ENCODE assay signal across 18 cellular contexts in genomic region chr1:16246961-16247360, GRCh38. TPM values are rescaled to one million over a fixed set of nuclear protein-coding genes. Genes with fewer than 3 reads are reported as not detected.
DNase-seq lines count a peak whose midpoint lies in the region; ATAC-seq and TF ChIP-seq lines count a peak whose summit lies in the region.
"Had no signal": no experiment of that assay in that cellular context is flagged by ENCODE, and none has a peak within 500 bp of the region (broad histone marks: within the 10 kb centered on the region; RNA-seq: fewer than 3 reads in every experiment).

No MANE protein-coding gene starts in this region.

- H3K9me3 Mint-ChIP-seq in activated CD4-positive, alpha-beta memory T cell treated with anti-CD3 and anti-CD28 coated beads for 36 hours: no peaks in the 10 kb centered on the region
- H3K9me3 Mint-ChIP-seq in activated CD4-positive, alpha-beta memory T cell treated with anti-CD3 and anti-CD28 coated beads, Interleukin-2, amount 10 ng/mL, durations not matched to agents 7 days and 5 days: no peaks in the 10 kb centered on the region
- H3K9me3 Mint-ChIP-seq: activated naive CD4-positive, alpha-beta T cell treated with anti-CD3 and anti-CD28 coated beads, Interleukin-2, amount 50 U/mL, for 72 hours; H9; IgD-negative memory B cell; stimulated activated naive CD8-positive, alpha-beta T cell treated with anti-CD3 and anti-CD28 coated beads, Interleukin-15, amount 100 ng/mL, for 72 hours had no signal

- H3K4me1 ChIP-seq in body of pancreas (peaks cover 67% of the 10 kb centered on the region), thyroid gland (peaks cover 32 to 45% of the 10 kb centered on the region in 2 donors)

- peaks cover 6% of the 10 kb centered on the region for H3K36me3 Mint-ChIP-seq in activated CD4-positive, alpha-beta memory T cell treated with anti-CD3 and anti-CD28 coated beads for 36 hours
- peaks cover 18% of the 10 kb centered on the region for H3K36me3 Mint-ChIP-seq in activated CD4-positive, alpha-beta memory T cell treated with anti-CD3 and anti-CD28 coated beads, Interleukin-2, amount 10 ng/mL, durations not matched to agents 7 days and 5 days (ENCODE audit: low read depth)
- H3K36me3 Mint-ChIP-seq: activated naive CD4-positive, alpha-beta T cell treated with anti-CD3 and anti-CD28 coated beads, Interleukin-2, amount 50 U/mL, for 72 hours; IgD-negative memory B cell had no signal

- intact Hi-C loops in activated CD4-positive, alpha-beta memory T cell treated with anti-CD3 and anti-CD28 coated beads for 36 hours (cut with micrococcal nuclease): no loop called here
- intact Hi-C loops in body of pancreas (cut with DNase I): no loop called here
- intact Hi-C loops in left ventricle myocardium superior (cut with micrococcal nuclease): no loop called here
- intact Hi-C loops in thyroid gland (cut with DNase I): loop anchor here (10.0 kb wide), 1 partner anchor 108 kb away; the partner anchor contains the start of gene FBXO42

- no peak for DNase-seq in activated CD4-positive, alpha-beta memory T cell treated with anti-CD3 and anti-CD28 coated beads for 36 hours
- no peak for DNase-seq in activated CD4-positive, alpha-beta memory T cell treated with anti-CD3 and anti-CD28 coated beads, Interleukin-2, amount 10 ng/mL, durations not matched to agents 7 days and 5 days
- no peak for DNase-seq in body of pancreas
- no peak for DNase-seq in left ventricle myocardium superior
- no peak for DNase-seq in thyroid gland
- no peak for DNase-seq in NCI-H1417 treated with DMSO at 0.1 percent for 48 hours (lab: John Stamatoyannopoulos, UW)
- no peak for DNase-seq in stimulated activated CD4-positive, alpha-beta T cell treated with anti-CD3 and anti-CD28 coated beads, Interleukin-1b, Interleukin-23, amount 100 ng/mL, for 48 hours
- no peak for DNase-seq in NCI-H2227 treated with DMSO at 0.1 percent for 48 hours (lab: John Stamatoyannopoulos, UW)
- DNase-seq: central memory CD4-positive, alpha-beta T cell; glutamatergic neuron; H9; mucosa of descending colon; NCI-H1105; stimulated activated CD4-positive, alpha-beta T cell treated with anti-CD3 and anti-CD28 coated beads, Interleukin-12 subunit alpha, Interleukin-12 subunit beta, amount 100 ng/mL, for 4 hours; stimulated activated naive CD8-positive, alpha-beta T cell treated with anti-CD3 and anti-CD28 coated beads, Interleukin-15, amount 100 ng/mL, for 72 hours had no signal

- TF ChIP-seq POLR2A in body of pancreas (IDR thresholded peaks at IDR 0.05) (no peak), thyroid gland (IDR thresholded peaks at IDR 0.05) (no peak)

- H3K9me3 ChIP-seq in body of pancreas: no peaks in the 10 kb centered on the region
- H3K9me3 ChIP-seq in thyroid gland: no peaks in the 10 kb centered on the region
- H3K9me3 ChIP-seq: A549, mucosa of descending colon had no signal

- 79 to 92% methylated on average over 5 of the region's 5 CpGs for WGBS in body of pancreas, 2 donors
- WGBS in thyroid gland, 2 donors: 82 to 86% methylated on average over 5 of the region's 5 CpGs

- ATAC-seq in body of pancreas: no peak
- ATAC-seq in left ventricle myocardium superior: peak; percentile 31
- ATAC-seq: A549; activated naive CD4-positive, alpha-beta T cell treated with anti-CD3 and anti-CD28 coated beads, Interleukin-2, amount 50 U/mL, for 72 hours; mucosa of descending colon; stimulated activated naive CD8-positive, alpha-beta T cell treated with anti-CD3 and anti-CD28 coated beads, Interleukin-15, amount 100 ng/mL, for 72 hours had no signal

- no peaks in the 10 kb centered on the region for H3K27me3 ChIP-seq in body of pancreas
- H3K27me3 ChIP-seq in thyroid gland: no peaks in the 10 kb centered on the region

- no peak overlapping the region for H3K4me3 ChIP-seq in body of pancreas
- no peak overlapping the region for H3K4me3 ChIP-seq in thyroid gland (replicated peaks in 1 of 3)
- H3K4me3 ChIP-seq: A549, mucosa of descending colon had no signal

- no peaks in the 10 kb centered on the region for H3K27me3 Mint-ChIP-seq in activated CD4-positive, alpha-beta memory T cell treated with anti-CD3 and anti-CD28 coated beads for 36 hours
- H3K27me3 Mint-ChIP-seq in activated CD4-positive, alpha-beta memory T cell treated with anti-CD3 and anti-CD28 coated beads, Interleukin-2, amount 10 ng/mL, durations not matched to agents 7 days and 5 days: no peaks in the 10 kb centered on the region
- H3K27me3 Mint-ChIP-seq: IgD-negative memory B cell; stimulated activated naive CD8-positive, alpha-beta T cell treated with anti-CD3 and anti-CD28 coated beads, Interleukin-15, amount 100 ng/mL, for 72 hours had no signal

- peaks cover 0 to 2% of the 10 kb centered on the region in 2 donors for H3K36me3 ChIP-seq in body of pancreas (replicated peaks in 1 of 2; ENCODE audit: insufficient read depth in 1 of 2, low read depth in 2 of 2)
- peaks cover 15 to 20% of the 10 kb centered on the region in 2 donors for H3K36me3 ChIP-seq in thyroid gland

- H3K4me1 Mint-ChIP-seq in activated CD4-positive, alpha-beta memory T cell treated with anti-CD3 and anti-CD28 coated beads for 36 hours (ENCODE audit: low read depth): peaks cover 15% of the 10 kb centered on the region
- H3K4me1 Mint-ChIP-seq in activated CD4-positive, alpha-beta memory T cell treated with anti-CD3 and anti-CD28 coated beads, Interleukin-2, amount 10 ng/mL, durations not matched to agents 7 days and 5 days: peaks cover 16% of the 10 kb centered on the region

- peak overlapping the region; percentile 49 to 87 (median 79) for H3K27ac ChIP-seq in body of pancreas
- H3K27ac ChIP-seq in thyroid gland: peak overlapping the region in 2 of 3 donors; percentile 38 to 83

- H3K4me3 Mint-ChIP-seq in activated CD4-positive, alpha-beta memory T cell treated with anti-CD3 and anti-CD28 coated beads for 36 hours: no peak overlapping the region
- no peak overlapping the region for H3K4me3 Mint-ChIP-seq in activated CD4-positive, alpha-beta memory T cell treated with anti-CD3 and anti-CD28 coated beads, Interleukin-2, amount 10 ng/mL, durations not matched to agents 7 days and 5 days
- H3K4me3 Mint-ChIP-seq: H9; stimulated activated naive CD8-positive, alpha-beta T cell treated with anti-CD3 and anti-CD28 coated beads, Interleukin-15, amount 100 ng/mL, for 72 hours had no signal

- TF ChIP-seq CTCF in body of pancreas (IDR thresholded peaks at IDR 0.05) (no peak), thyroid gland (IDR thresholded peaks at IDR 0.05) (no peak)

- CTCF ChIA-PET in activated CD4-positive, alpha-beta memory T cell treated with anti-CD3 and anti-CD28 coated beads for 36 hours (lab: Charles Lee): interaction anchor here (0.6 to 1.8 kb wide), 5 partner anchors 60 to 174 kb away, joined by 3 to 12 read pairs (median 6); partner anchors contain the start of gene FAM131C
- CTCF ChIA-PET in activated CD4-positive, alpha-beta memory T cell treated with anti-CD3 and anti-CD28 coated beads, Interleukin-2, amount 10 ng/mL, durations not matched to agents 7 days and 5 days (lab: Charles Lee): interaction anchor here (0.8 to 1.7 kb wide), 2 partner anchors 41 to 172 kb away, joined by 3 to 6 read pairs; no protein-coding TSS in a partner anchor

- peak overlapping the region; percentile 19 for H3K27ac Mint-ChIP-seq in activated CD4-positive, alpha-beta memory T cell treated with anti-CD3 and anti-CD28 coated beads for 36 hours
- H3K27ac Mint-ChIP-seq in activated CD4-positive, alpha-beta memory T cell treated with anti-CD3 and anti-CD28 coated beads, Interleukin-2, amount 10 ng/mL, durations not matched to agents 7 days and 5 days: no peak overlapping the region
- H3K27ac Mint-ChIP-seq: H9, IgD-negative memory B cell had no signal

- POLR2A ChIA-PET in activated CD4-positive, alpha-beta memory T cell treated with anti-CD3 and anti-CD28 coated beads for 36 hours (lab: Charles Lee): no interaction called here
- POLR2A ChIA-PET in activated CD4-positive, alpha-beta memory T cell treated with anti-CD3 and anti-CD28 coated beads, Interleukin-2, amount 10 ng/mL, durations not matched to agents 7 days and 5 days (lab: Charles Lee): no interaction called here

RNA-seq across cellular contexts. Expression of gene CPLANE2, which starts 10.0 kb away (rescaled TPM):
- 1 to 10 TPM; 3.9 to 5.0 TPM for total RNA-seq in activated CD4-positive, alpha-beta memory T cell treated with anti-CD3 and anti-CD28 coated beads for 36 hours
- total RNA-seq in activated CD4-positive, alpha-beta memory T cell treated with anti-CD3 and anti-CD28 coated beads, Interleukin-2, amount 10 ng/mL, durations not matched to agents 7 days and 5 days: 1 to 10 TPM; 7.9 to 8.7 TPM
- total RNA-seq in body of pancreas: 1 to 10 TPM; 3.6 TPM
- 9.7 TPM for total RNA-seq in left ventricle myocardium superior
- 10 to 100 TPM in 3 of 4 donors, 1 to 10 TPM in 1; 4.3 to 21.8 (median 15.3) TPM for total RNA-seq in thyroid gland

RNA-seq across cellular contexts. Expression of gene ARHGEF19, which starts 34.5 kb away (rescaled TPM):
- total RNA-seq in activated CD4-positive, alpha-beta memory T cell treated with anti-CD3 and anti-CD28 coated beads for 36 hours: 1 to 10 TPM; 7.0 to 7.1 TPM
- 1 to 10 TPM; 6.9 to 7.6 TPM for total RNA-seq in activated CD4-positive, alpha-beta memory T cell treated with anti-CD3 and anti-CD28 coated beads, Interleukin-2, amount 10 ng/mL, durations not matched to agents 7 days and 5 days
- total RNA-seq in body of pancreas (10 to 100 TPM; 15.3 to 31.3 TPM), left ventricle myocardium superior (2.0 TPM), thyroid gland (10 to 100 TPM; 11.9 to 32.3 (median 17.5) TPM)
